8 cellular contexts compared by ENCODE assay signal in the genomic region with DNA sequence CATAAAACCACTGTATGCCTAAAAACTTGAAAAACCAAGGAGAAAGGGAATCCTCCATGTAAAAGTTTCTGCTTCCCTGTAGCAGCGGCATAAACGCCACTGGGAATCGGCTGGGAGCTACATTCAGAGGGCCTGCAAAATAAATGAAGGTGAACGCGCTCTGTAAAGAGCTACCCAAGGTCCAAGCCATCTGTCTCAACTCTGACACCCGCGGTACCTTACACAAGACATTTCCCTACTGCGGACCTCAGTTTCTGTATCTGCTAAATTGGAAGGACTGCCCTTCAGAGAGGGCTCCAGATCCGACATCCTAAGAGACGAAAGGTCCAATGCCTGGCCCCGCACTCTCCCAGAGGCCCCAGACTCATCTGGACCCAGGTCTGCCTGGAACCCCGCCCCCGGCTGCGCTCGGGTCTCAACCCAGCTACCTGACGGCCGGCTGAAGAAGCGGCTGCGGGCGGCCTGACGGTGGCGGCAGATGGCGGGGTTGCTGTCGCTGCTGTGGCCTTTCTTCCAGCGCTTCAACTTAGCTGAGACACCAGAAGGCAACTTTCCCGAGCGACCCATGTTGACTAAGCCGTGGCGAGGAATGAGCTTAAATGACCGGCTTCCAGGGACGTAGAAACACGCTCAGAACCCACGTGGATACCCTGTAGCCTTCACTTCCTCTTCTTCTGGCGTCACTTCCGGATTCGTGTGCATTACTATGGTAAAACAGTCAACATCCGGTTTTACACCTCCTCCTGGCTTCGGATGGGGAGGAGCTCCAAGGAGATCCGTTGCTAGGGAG. TPM values are rescaled to one million over a fixed set of nuclear protein-coding genes. Genes with fewer than 3 reads are reported as not detected.
DNase-seq lines count a peak whose midpoint lies in the region; ATAC-seq and TF ChIP-seq lines count a peak whose summit lies in the region.

A gene with protein sequence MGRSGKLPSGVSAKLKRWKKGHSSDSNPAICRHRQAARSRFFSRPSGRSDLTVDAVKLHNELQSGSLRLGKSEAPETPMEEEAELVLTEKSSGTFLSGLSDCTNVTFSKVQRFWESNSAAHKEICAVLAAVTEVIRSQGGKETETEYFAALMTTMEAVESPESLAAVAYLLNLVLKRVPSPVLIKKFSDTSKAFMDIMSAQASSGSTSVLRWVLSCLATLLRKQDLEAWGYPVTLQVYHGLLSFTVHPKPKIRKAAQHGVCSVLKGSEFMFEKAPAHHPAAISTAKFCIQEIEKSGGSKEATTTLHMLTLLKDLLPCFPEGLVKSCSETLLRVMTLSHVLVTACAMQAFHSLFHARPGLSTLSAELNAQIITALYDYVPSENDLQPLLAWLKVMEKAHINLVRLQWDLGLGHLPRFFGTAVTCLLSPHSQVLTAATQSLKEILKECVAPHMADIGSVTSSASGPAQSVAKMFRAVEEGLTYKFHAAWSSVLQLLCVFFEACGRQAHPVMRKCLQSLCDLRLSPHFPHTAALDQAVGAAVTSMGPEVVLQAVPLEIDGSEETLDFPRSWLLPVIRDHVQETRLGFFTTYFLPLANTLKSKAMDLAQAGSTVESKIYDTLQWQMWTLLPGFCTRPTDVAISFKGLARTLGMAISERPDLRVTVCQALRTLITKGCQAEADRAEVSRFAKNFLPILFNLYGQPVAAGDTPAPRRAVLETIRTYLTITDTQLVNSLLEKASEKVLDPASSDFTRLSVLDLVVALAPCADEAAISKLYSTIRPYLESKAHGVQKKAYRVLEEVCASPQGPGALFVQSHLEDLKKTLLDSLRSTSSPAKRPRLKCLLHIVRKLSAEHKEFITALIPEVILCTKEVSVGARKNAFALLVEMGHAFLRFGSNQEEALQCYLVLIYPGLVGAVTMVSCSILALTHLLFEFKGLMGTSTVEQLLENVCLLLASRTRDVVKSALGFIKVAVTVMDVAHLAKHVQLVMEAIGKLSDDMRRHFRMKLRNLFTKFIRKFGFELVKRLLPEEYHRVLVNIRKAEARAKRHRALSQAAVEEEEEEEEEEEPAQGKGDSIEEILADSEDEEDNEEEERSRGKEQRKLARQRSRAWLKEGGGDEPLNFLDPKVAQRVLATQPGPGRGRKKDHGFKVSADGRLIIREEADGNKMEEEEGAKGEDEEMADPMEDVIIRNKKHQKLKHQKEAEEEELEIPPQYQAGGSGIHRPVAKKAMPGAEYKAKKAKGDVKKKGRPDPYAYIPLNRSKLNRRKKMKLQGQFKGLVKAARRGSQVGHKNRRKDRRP (N-terminal part only) (minus strand): TSS at position 676 of the 790 bp plus-strand sequence. CDS start 109 bp downstream, at position 567.

- H3K4me3 ChIP-seq in LNCaP clone FGC (ENCODE audit: low read depth, low read length) = peak within 1 kb of the TSS; percentile 84

- H3K36me3 Mint-ChIP-seq in naive thymus-derived CD8-positive, alpha-beta T cell = peaks cover 0 to 11% (median 4%) of the 10 kb centered on the region in 3 donors

- peak; percentile 92 to 94 for ATAC-seq in naive thymus-derived CD8-positive, alpha-beta T cell
- peak; percentile 100 for ATAC-seq in stimulated activated naive CD8-positive, alpha-beta T cell treated with anti-CD3 and anti-CD28 coated beads, Interleukin-15, amount 100 ng/mL, for 72 hours

- H3K9me3 Mint-ChIP-seq in naive thymus-derived CD8-positive, alpha-beta T cell = no peaks in the 10 kb centered on the region
- H3K9me3 Mint-ChIP-seq in stimulated activated naive CD8-positive, alpha-beta T cell treated with anti-CD3 and anti-CD28 coated beads, Interleukin-15, amount 100 ng/mL, for 72 hours = no peaks in the 10 kb centered on the region

- POLR2A ChIA-PET in naive thymus-derived CD8-positive, alpha-beta T cell (lab: Charles Lee) = interaction anchor here (0.8 to 1.6 kb wide), 7 partner anchors 10 to 569 kb away, joined by 3 to 14 read pairs (median 3); partner anchors contain the start of genes FRAT1 and LCOR

- no peak for TF ChIP-seq CTCF in LNCaP clone FGC (IDR thresholded peaks at IDR 0.05; ENCODE audit: control insufficient read depth, extremely low read depth, insufficient read depth)

- in situ Hi-C loops in G401 (cut with HindIII; ENCODE audit: low sequenced_read_pairs) = no loop called here

- H3K4me3 Mint-ChIP-seq in naive thymus-derived CD8-positive, alpha-beta T cell = peak within 1 kb of the TSS; percentile 93 to 98 (median 96)
- H3K4me3 Mint-ChIP-seq in stimulated activated naive CD8-positive, alpha-beta T cell treated with anti-CD3 and anti-CD28 coated beads, Interleukin-15, amount 100 ng/mL, for 72 hours = peak within 1 kb of the TSS; percentile 95 to 99

- peak; percentile 99 for DNase-seq in G401 (ENCODE audit: low spot score)
- DNase-seq in H4 (ENCODE audit: low spot score) = peak; percentile 98
- DNase-seq in LNCaP clone FGC (ENCODE audit: low read depth) = peak; percentile 96
- DNase-seq in RPMI8226 = peak; percentile 96
- DNase-seq in activated T-helper 1 cell treated with anti-CD3 and anti-CD28 coated beads, Interleukin-2, amount 50 U/mL, for 16 hours (ENCODE audit: low read depth in 1 of 2, low spot score in 1 of 2) = peak; percentile 37 to 64
- peak; percentile 99 for DNase-seq in fibroblast of peridontal ligament (ENCODE audit: extremely low read depth)
- peak; percentile 48 to 96 (median 87) for DNase-seq in naive thymus-derived CD8-positive, alpha-beta T cell
- peak; percentile 74 to 87 for DNase-seq in stimulated activated naive CD8-positive, alpha-beta T cell treated with anti-CD3 and anti-CD28 coated beads, Interleukin-15, amount 100 ng/mL, for 72 hours

- H3K27ac Mint-ChIP-seq in naive thymus-derived CD8-positive, alpha-beta T cell = peak within 1 kb of the TSS; percentile 69 to 100 (median 99)
- peak within 1 kb of the TSS; percentile 95 to 98 for H3K27ac Mint-ChIP-seq in stimulated activated naive CD8-positive, alpha-beta T cell treated with anti-CD3 and anti-CD28 coated beads, Interleukin-15, amount 100 ng/mL, for 72 hours

- H3K4me1 Mint-ChIP-seq in naive thymus-derived CD8-positive, alpha-beta T cell = peaks cover 0 to 22% (median 17%) of the 10 kb centered on the region in 4 donors
- peaks cover 19% of the 10 kb centered on the region for H3K4me1 Mint-ChIP-seq in stimulated activated naive CD8-positive, alpha-beta T cell treated with anti-CD3 and anti-CD28 coated beads, Interleukin-15, amount 100 ng/mL, for 72 hours

- no peaks in the 10 kb centered on the region for H3K27me3 Mint-ChIP-seq in naive thymus-derived CD8-positive, alpha-beta T cell
- H3K27me3 Mint-ChIP-seq in stimulated activated naive CD8-positive, alpha-beta T cell treated with anti-CD3 and anti-CD28 coated beads, Interleukin-15, amount 100 ng/mL, for 72 hours = no peaks in the 10 kb centered on the region

RNA-seq across cellular contexts. Expression of the gene that starts here (rescaled TPM):
- total RNA-seq in G401 (2014; rRNA removed; shearing (Covaris generic)) = 35.1 and 41.4 TPM in 2 replicates
- 14.4 and 17.9 TPM in 2 replicates for total RNA-seq in H4 (2014; rRNA removed; shearing (Covaris generic))
- 10 to 100 TPM; 25.5 to 27.2 TPM for total RNA-seq in naive thymus-derived CD8-positive, alpha-beta T cell
- polyA plus RNA-seq in naive thymus-derived CD8-positive, alpha-beta T cell = 10 to 100 TPM in 1 of 3 donors, 1 to 10 TPM in 2; 8.0 to 17.3 (median 8.3) TPM

Comparison
In these comparisons a context has a peak if more than half of its experiments do, and no peak if none do; other contexts are left out.
1. Peak in every context shown above with its lines: DNase-seq, ATAC-seq and H3K4me3 ChIP-seq.